Comparison of ENCODE assay signal across 9 cellular contexts in genomic region chr9:94014066-94014654, GRCh38. TPM values are rescaled to one million over a fixed set of nuclear protein-coding genes. Genes with fewer than 3 reads are reported as not detected.
DNase-seq lines count a peak whose midpoint lies in the region; ATAC-seq, FAIRE-seq and TF ChIP-seq lines count a peak whose summit lies in the region.
"Had no signal": no experiment of that assay in that cellular context is flagged by ENCODE, and none has a peak within 500 bp of the region (broad histone marks: within the 10 kb centered on the region; RNA-seq: fewer than 3 reads in every experiment).

No MANE protein-coding gene starts in this region.

- DNase-seq in Daoy (ENCODE audit: low read depth) = peak; percentile 29
- no peak for DNase-seq in LNCaP clone FGC (ENCODE audit: low read depth)
- no peak for DNase-seq in WERI-Rb-1
- no peak for DNase-seq in kidney
- DNase-seq in activated naive CD8-positive, alpha-beta T cell treated with anti-CD3 and anti-CD28 coated beads for 36 hours = no peak
- DNase-seq in GOT3 (lab: John Stamatoyannopoulos, UW) = no peak
- DNase-seq in HPDE6-E6E7 (ENCODE audit: extremely low spot score) = no peak
- DNase-seq in stimulated activated effector memory CD8-positive, alpha-beta T cell treated with anti-CD3 and anti-CD28 coated beads, Interleukin-12 subunit alpha, Interleukin-12 subunit beta, amount 100 ng/mL, for 72 hours (ENCODE audit: low spot score in 2 of 2) = no peak
- DNase-seq: naive B cell had no signal

- H3K4me3 ChIP-seq in LNCaP clone FGC (ENCODE audit: low read depth, low read length) = no peak overlapping the region
- no peak overlapping the region for H3K4me3 ChIP-seq in WERI-Rb-1 (ENCODE audit: low read depth, low read length)
- H3K4me3 ChIP-seq in kidney (ENCODE audit: low read length in 2 of 2) = no peak overlapping the region

- no peaks in the 10 kb centered on the region for H3K9me3 ChIP-seq in WERI-Rb-1 (ENCODE audit: severe bottlenecking)
- no peaks in the 10 kb centered on the region for H3K9me3 ChIP-seq in kidney (ENCODE audit: control insufficient read depth in 1 of 2, low read length in 2 of 2)

- H3K36me3 Mint-ChIP-seq in activated naive CD8-positive, alpha-beta T cell treated with anti-CD3 and anti-CD28 coated beads for 36 hours = no peaks in the 10 kb centered on the region
- no peaks in the 10 kb centered on the region for H3K36me3 Mint-ChIP-seq in stimulated activated effector memory CD8-positive, alpha-beta T cell treated with anti-CD3 and anti-CD28 coated beads, Interleukin-12 subunit alpha, Interleukin-12 subunit beta, amount 100 ng/mL, for 72 hours
- H3K36me3 Mint-ChIP-seq: naive B cell had no signal

- H3K4me1 ChIP-seq in kidney (ENCODE audit: control insufficient read depth in 1 of 2, insufficient read depth in 1 of 2, low read depth in 1 of 2, low read length in 2 of 2) = no peaks in the 10 kb centered on the region

- H3K27me3 ChIP-seq in WERI-Rb-1 (ENCODE audit: insufficient read depth, low read depth, severe bottlenecking) = no peaks in the 10 kb centered on the region

- H3K36me3 ChIP-seq in WERI-Rb-1 (no peaks in the 10 kb centered on the region), kidney (ENCODE audit: control insufficient read depth in 1 of 2, insufficient read depth in 2 of 2, low read length in 2 of 2) (no peaks in the 10 kb centered on the region)

- intact Hi-C loops in kidney (cut with DNase I) = no loop called here

- peak; percentile 64 for FAIRE-seq in kidney (lab: Jason Lieb, UNC)

- H3K27ac ChIP-seq in WERI-Rb-1 (no peak overlapping the region), kidney (ENCODE audit: low read depth in 2 of 2, low read length in 2 of 2) (no peak overlapping the region)

- H3K9me3 Mint-ChIP-seq in activated naive CD8-positive, alpha-beta T cell treated with anti-CD3 and anti-CD28 coated beads for 36 hours = no peaks in the 10 kb centered on the region
- H3K9me3 Mint-ChIP-seq in stimulated activated effector memory CD8-positive, alpha-beta T cell treated with anti-CD3 and anti-CD28 coated beads, Interleukin-12 subunit alpha, Interleukin-12 subunit beta, amount 100 ng/mL, for 72 hours = no peaks in the 10 kb centered on the region
- H3K9me3 Mint-ChIP-seq: naive B cell had no signal

- H3K9ac ChIP-seq in kidney (ENCODE audit: low read length in 2 of 2) = no peak overlapping the region

- no peak overlapping the region for H3K4me3 Mint-ChIP-seq in activated naive CD8-positive, alpha-beta T cell treated with anti-CD3 and anti-CD28 coated beads for 36 hours
- no peak overlapping the region for H3K4me3 Mint-ChIP-seq in stimulated activated effector memory CD8-positive, alpha-beta T cell treated with anti-CD3 and anti-CD28 coated beads, Interleukin-12 subunit alpha, Interleukin-12 subunit beta, amount 100 ng/mL, for 72 hours

- peaks cover 10% of the 10 kb centered on the region for H3K4me1 Mint-ChIP-seq in activated naive CD8-positive, alpha-beta T cell treated with anti-CD3 and anti-CD28 coated beads for 36 hours
- H3K4me1 Mint-ChIP-seq in stimulated activated effector memory CD8-positive, alpha-beta T cell treated with anti-CD3 and anti-CD28 coated beads, Interleukin-12 subunit alpha, Interleukin-12 subunit beta, amount 100 ng/mL, for 72 hours = no peaks in the 10 kb centered on the region

- TF ChIP-seq CTCF in LNCaP clone FGC (IDR thresholded peaks at IDR 0.05; ENCODE audit: control insufficient read depth, extremely low read depth, insufficient read depth) (peak; percentile 65), WERI-Rb-1 (IDR thresholded peaks at IDR 0.05; ENCODE audit: low read depth, low read length) (peak; percentile 76), kidney (IDR thresholded peaks at IDR 0.05; ENCODE audit: borderline replicate concordance, extremely low read depth, insufficient read depth) (peak; percentile 62)

- ATAC-seq in stimulated activated effector memory CD8-positive, alpha-beta T cell treated with anti-CD3 and anti-CD28 coated beads, Interleukin-12 subunit alpha, Interleukin-12 subunit beta, amount 100 ng/mL, for 72 hours = no peak

- H3K27ac Mint-ChIP-seq in activated naive CD8-positive, alpha-beta T cell treated with anti-CD3 and anti-CD28 coated beads for 36 hours = no peak overlapping the region
- H3K27ac Mint-ChIP-seq in stimulated activated effector memory CD8-positive, alpha-beta T cell treated with anti-CD3 and anti-CD28 coated beads, Interleukin-12 subunit alpha, Interleukin-12 subunit beta, amount 100 ng/mL, for 72 hours = no peak overlapping the region
- H3K27ac Mint-ChIP-seq: naive B cell had no signal

- H3K27me3 Mint-ChIP-seq in activated naive CD8-positive, alpha-beta T cell treated with anti-CD3 and anti-CD28 coated beads for 36 hours = no peaks in the 10 kb centered on the region

RNA-seq across cellular contexts. Expression of gene BARX1, which starts 59.0 kb away (rescaled TPM):
- 1.5 and 1.9 TPM in 2 replicates for total RNA-seq in Daoy (2014; rRNA removed; shearing (Covaris generic))
- total RNA-seq in kidney = not detected
- polyA plus RNA-seq in kidney (ENCODE audit: insufficient read depth, low read depth, low replicate concordance) = not detected
- total RNA-seq in activated naive CD8-positive, alpha-beta T cell treated with anti-CD3 and anti-CD28 coated beads for 36 hours = 1 to 10 TPM; 2.9 to 3.8 TPM
